Comparison of ENCODE assay signal across 8 cellular contexts in the genomic region with DNA sequence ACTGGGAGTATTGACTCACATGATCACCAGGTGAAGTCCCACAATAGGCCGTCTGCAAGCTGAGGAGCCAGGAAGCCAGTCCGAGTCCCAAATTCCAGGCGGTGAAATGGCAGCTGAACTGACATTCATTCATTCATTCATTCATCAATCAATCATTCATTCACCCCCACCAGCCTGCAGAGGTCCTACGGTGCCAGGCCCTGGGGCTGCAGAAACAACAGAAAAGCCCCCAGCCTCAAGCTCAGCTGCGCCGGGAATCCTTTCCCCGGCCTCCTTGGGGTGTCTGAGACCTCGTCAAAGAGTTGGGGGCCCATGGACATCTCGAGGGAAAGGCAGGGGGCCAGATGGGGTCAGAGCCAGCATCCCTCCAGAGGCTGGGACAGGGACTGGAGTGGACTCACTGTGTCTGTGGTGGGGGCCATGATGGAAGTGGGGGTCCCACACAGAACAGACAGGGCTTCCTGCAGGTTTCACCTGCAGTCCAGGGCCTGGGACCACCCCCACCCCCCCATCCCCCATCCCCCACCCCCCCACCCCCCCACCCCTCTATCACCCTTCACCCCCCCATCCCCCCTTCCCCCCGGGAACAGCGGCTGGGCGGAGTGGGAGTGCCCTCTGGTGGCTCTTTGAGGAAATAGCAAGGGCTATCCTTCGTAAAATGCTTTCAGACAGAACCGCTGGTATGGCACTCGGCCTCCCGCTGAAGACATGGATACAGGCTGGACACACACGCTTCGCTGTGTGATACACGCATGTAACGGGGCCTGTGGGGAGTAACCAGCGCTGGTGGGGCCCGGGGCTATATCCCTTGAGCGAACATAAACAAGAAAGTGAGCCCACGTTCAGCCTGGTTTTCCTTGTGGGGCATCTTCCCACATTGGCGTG. TPM values are rescaled to one million over a fixed set of nuclear protein-coding genes. Genes with fewer than 3 reads are reported as not detected.
DNase-seq lines count a peak whose midpoint lies in the region; ATAC-seq and TF ChIP-seq lines count a peak whose summit lies in the region.

No MANE protein-coding gene starts in this region.

- TF ChIP-seq CTCF in epithelial cell of proximal tubule (conservative IDR thresholded peaks at IDR 0.05; ENCODE audit: low read depth, low read length), result peak; percentile 68
- peak; percentile 60 for TF ChIP-seq CTCF in natural killer cell (IDR thresholded peaks at IDR 0.05)

- no peak overlapping the region for H3K4me3 ChIP-seq in epithelial cell of proximal tubule (ENCODE audit: low read depth, low read length)

- H3K27ac Mint-ChIP-seq in natural killer cell, result no peak overlapping the region

- ATAC-seq in natural killer cell, result peak; percentile 76 to 89 (median 87)

- no peaks in the 10 kb centered on the region for H3K36me3 Mint-ChIP-seq in natural killer cell

- H3K9me3 Mint-ChIP-seq in natural killer cell, result no peaks in the 10 kb centered on the region

- H3K4me1 Mint-ChIP-seq in natural killer cell, result peaks cover 5 to 19% of the 10 kb centered on the region in 2 donors

- intact Hi-C loops in natural killer cell (cut with micrococcal nuclease), result loop anchor here (2.0 kb wide), 1 partner anchor 119 kb away; no protein-coding TSS in a partner anchor

- DNase-seq in NCI-H510A treated with DMSO at 0.1 percent for 48 hours (lab: John Stamatoyannopoulos, UW) (peak; percentile 44), NCI-H510A (lab: John Stamatoyannopoulos, UW) (no peak), NCI-H2196 (lab: John Stamatoyannopoulos, UW; ENCODE audit: unreplicated experiment) (peak; percentile 4), epithelial cell of proximal tubule (ENCODE audit: low read depth) (no peak), natural killer cell (peak; percentile 43), superior temporal gyrus (ENCODE audit: extremely low spot score) (peak; percentile 80), NCI-H226 (no peak)
- DNase-seq in activated CD8-positive, alpha-beta memory T cell treated with anti-CD3 and anti-CD28 coated beads, Interleukin-2, amount 50 U/mL, for 24 hours (ENCODE audit: extremely low read depth), result peak; percentile 19

- no peak overlapping the region for H3K4me3 Mint-ChIP-seq in natural killer cell

- H3K27me3 Mint-ChIP-seq in natural killer cell (ENCODE audit: low read depth in 2 of 2), result no peaks in the 10 kb centered on the region

RNA-seq across cellular contexts. Expression of gene ZC3H18, which starts 8.5 kb away (rescaled TPM):
- total RNA-seq in epithelial cell of proximal tubule (18.3 and 19.2 TPM in 2 replicates), natural killer cell (100 to 1,000 TPM; 125 to 130 (median 126) TPM)

Comparison
In these comparisons a context has a peak if more than half of its experiments do, and no peak if none do; other contexts are left out.
1. DNase-seq: peak in NCI-H510A treated with DMSO at 0.1 percent for 48 hours (single experiment), NCI-H2196 (single experiment), activated CD8-positive, alpha-beta memory T cell treated with anti-CD3 and anti-CD28 coated beads, Interleukin-2, amount 50 U/mL, for 24 hours (single experiment), natural killer cell (single experiment) and superior temporal gyrus (single experiment); none in NCI-H510A (single experiment), epithelial cell of proximal tubule (single experiment) and NCI-H226 (single experiment).